Comparison of ENCODE assay signal across 13 cellular contexts in genomic region chr14:95495093-95495492, GRCh38. TPM values are rescaled to one million over a fixed set of nuclear protein-coding genes. Genes with fewer than 3 reads are reported as not detected.
DNase-seq lines count a peak whose midpoint lies in the region; ATAC-seq and TF ChIP-seq lines count a peak whose summit lies in the region.
"Had no signal": no experiment of that assay in that cellular context is flagged by ENCODE, and none has a peak within 500 bp of the region (broad histone marks: within the 10 kb centered on the region; RNA-seq: fewer than 3 reads in every experiment).

No MANE protein-coding gene starts in this region.

- H3K4me3 Mint-ChIP-seq in activated CD4-positive, alpha-beta T cell treated with anti-CD3 and anti-CD28 coated beads, Interleukin-2, amount 10 ng/mL, durations not matched to agents 24 days and 14 days: peak overlapping the region; percentile 18
- H3K4me3 Mint-ChIP-seq: nephron progenitor cell had no signal

- no peaks in the 10 kb centered on the region for H3F3A ChIP-seq in PC-3 (ENCODE audit: low read length, unreplicated experiment)

- H3K27me3 Mint-ChIP-seq in activated CD4-positive, alpha-beta T cell treated with anti-CD3 and anti-CD28 coated beads, Interleukin-2, amount 10 ng/mL, durations not matched to agents 24 days and 14 days: no peaks in the 10 kb centered on the region

- POLR2A ChIA-PET in PC-3 (lab: Charles Lee; ENCODE audit: unreplicated experiment): no interaction called here

- H3K27ac Mint-ChIP-seq in activated CD4-positive, alpha-beta T cell treated with anti-CD3 and anti-CD28 coated beads, Interleukin-2, amount 10 ng/mL, durations not matched to agents 24 days and 14 days: peak overlapping the region; percentile 92
- H3K27ac Mint-ChIP-seq: nephron progenitor cell had no signal

- H3K27ac ChIP-seq in PC-3 (ENCODE audit: low read length) (no peak overlapping the region), epithelial cell of prostate (peak overlapping the region; percentile 31), substantia nigra (ENCODE audit: low read depth, low read length, poor library complexity, severe bottlenecking) (peak overlapping the region; percentile 3)

- no peaks in the 10 kb centered on the region for H3K27me3 ChIP-seq in PC-3 (ENCODE audit: low read length)
- H3K27me3 ChIP-seq: cardiac muscle cell had no signal

- 0 out of 2 replicates have a peak overlapping the region, but pooled peaks have one; percentile 42 for H2AFZ ChIP-seq in PC-3 (ENCODE audit: low read length)

- H3K36me3 ChIP-seq in PC-3 (ENCODE audit: low read depth, low read length): no peaks in the 10 kb centered on the region
- H3K36me3 ChIP-seq: cardiac muscle cell had no signal

- no TSS peak for BruUV-seq in PC-3 (replicated peaks; lab: Mats Ljungman, UMichigan)

- no peak for TF ChIP-seq CTCF in PC-3 (conservative IDR thresholded peaks at IDR 0.05; ENCODE audit: low read depth, low read length)

- H3K9me3 Mint-ChIP-seq in activated CD4-positive, alpha-beta T cell treated with anti-CD3 and anti-CD28 coated beads, Interleukin-2, amount 10 ng/mL, durations not matched to agents 24 days and 14 days: peaks cover 5% of the 10 kb centered on the region

- intact Hi-C loops in activated CD4-positive, alpha-beta T cell treated with anti-CD3 and anti-CD28 coated beads, Interleukin-2, amount 10 ng/mL, durations not matched to agents 24 days and 14 days (cut with micrococcal nuclease): loop anchor here (1.0 kb wide), 1 partner anchor 15 kb away; no protein-coding TSS in a partner anchor
- intact Hi-C loops in PC-3 (cut with micrococcal nuclease): no loop called here

- H3K4me1 ChIP-seq in PC-3 (ENCODE audit: insufficient read depth, low read length): no peaks in the 10 kb centered on the region; the same call in 1 of the 2 replicates

- CTCF ChIA-PET in PC-3 (lab: Charles Lee): no interaction called here

- no peak for DNase-seq in activated CD4-positive, alpha-beta T cell treated with anti-CD3 and anti-CD28 coated beads, Interleukin-2, amount 10 ng/mL, durations not matched to agents 24 days and 14 days
- DNase-seq in activated CD4-positive, alpha-beta T cell treated with anti-CD3 and anti-CD28 coated beads for 1 hour: no peak
- no peak for DNase-seq in PC-3
- no peak for DNase-seq in epithelial cell of prostate (ENCODE audit: low read depth, low spot score)
- no peak for DNase-seq in substantia nigra (lab: John Stamatoyannopoulos, UW)
- no peak for DNase-seq in HT-29 (ENCODE audit: low spot score)
- DNase-seq in ACHN: no peak
- no peak for DNase-seq in activated effector memory CD4-positive, alpha-beta T cell treated with anti-CD3 and anti-CD28 coated beads, Interleukin-2, amount 50 U/mL, for 16 hours
- DNase-seq: DMS79, NCI-H1436, NCI-H748 treated with DMSO at 0.1 percent for 48 hours, nephron progenitor cell had no signal

- H3K4me2 ChIP-seq in PC-3 (ENCODE audit: low read length): no peak overlapping the region

- no peaks in the 10 kb centered on the region for H4K20me1 ChIP-seq in PC-3 (ENCODE audit: low read length)

- H3K9ac ChIP-seq in PC-3 (ENCODE audit: low read length): no peak overlapping the region

- no peaks in the 10 kb centered on the region for H3K79me2 ChIP-seq in PC-3 (ENCODE audit: low read length)

- H3K9me3 ChIP-seq in PC-3 (ENCODE audit: low read length): no peaks in the 10 kb centered on the region

- H3K9me2 ChIP-seq in PC-3 (replicated peaks; ENCODE audit: low read length): no peaks in the 10 kb centered on the region

- ATAC-seq in PC-3: no peak

- H3K4me1 Mint-ChIP-seq in activated CD4-positive, alpha-beta T cell treated with anti-CD3 and anti-CD28 coated beads, Interleukin-2, amount 10 ng/mL, durations not matched to agents 24 days and 14 days: peaks cover 55% of the 10 kb centered on the region

- in situ Hi-C loops in ACHN (cut with HindIII; ENCODE audit: low pct_ligation_motif_present, low pct_unique_long_range_greater_than_20kb, low sequenced_read_pairs): no loop called here

- no peak overlapping the region for H3K4me3 ChIP-seq in PC-3 (ENCODE audit: low read length)
- H3K4me3 ChIP-seq: cardiac muscle cell had no signal

- H3K36me3 Mint-ChIP-seq in activated CD4-positive, alpha-beta T cell treated with anti-CD3 and anti-CD28 coated beads, Interleukin-2, amount 10 ng/mL, durations not matched to agents 24 days and 14 days (ENCODE audit: low read depth): peaks cover 31% of the 10 kb centered on the region

RNA-seq across cellular contexts. Expression of gene SYNE3, which starts 21.4 kb away (rescaled TPM):
- total RNA-seq in activated CD4-positive, alpha-beta T cell treated with anti-CD3 and anti-CD28 coated beads, Interleukin-2, amount 10 ng/mL, durations not matched to agents 24 days and 14 days: 45.2 and 46.3 TPM in 2 replicates
- total RNA-seq in PC-3 (2014; rRNA removed): 1.2 and 3.5 TPM in 2 replicates
- total RNA-seq in HT-29 (2014; rRNA removed; shearing (Covaris generic)): not detected in 2 replicates

RNA-seq across cellular contexts. Expression of gene GLRX5, which starts 39.8 kb away (rescaled TPM):
- total RNA-seq in activated CD4-positive, alpha-beta T cell treated with anti-CD3 and anti-CD28 coated beads, Interleukin-2, amount 10 ng/mL, durations not matched to agents 24 days and 14 days: 43.7 and 45.6 TPM in 2 replicates
- 60.0 and 64.3 TPM in 2 replicates for total RNA-seq in PC-3 (2014; rRNA removed)
- 56.9 and 60.8 TPM in 2 replicates for total RNA-seq in HT-29 (2014; rRNA removed; shearing (Covaris generic))

Comparison
In these comparisons a context has a peak if more than half of its experiments do, and no peak if none do; other contexts are left out.
1. RNA of gene SYNE3, which starts 21.4 kb away (total RNA-seq): 45.2 to 46.3 TPM in activated CD4-positive, alpha-beta T cell treated with anti-CD3 and anti-CD28 coated beads, Interleukin-2, amount 10 ng/mL, durations not matched to agents 24 days and 14 days; 1.2 to 3.5 TPM in PC-3 and not detected in HT-29; every median in the first group is over 10 times any median in the second.